In genomic region chr7:156610130-156610529, GRCh38 we compare ENCODE assay signal across 20 cellular contexts. TPM values are rescaled to one million over a fixed set of nuclear protein-coding genes. Genes with fewer than 3 reads are reported as not detected.
DNase-seq lines count a peak whose midpoint lies in the region; ATAC-seq, FAIRE-seq and TF ChIP-seq lines count a peak whose summit lies in the region.
"Had no signal": no experiment of that assay in that cellular context is flagged by ENCODE, and none has a peak within 500 bp of the region (broad histone marks: within the 10 kb centered on the region; RNA-seq: fewer than 3 reads in every experiment).

No MANE protein-coding gene starts in this region.

- H3K27ac ChIP-seq in HepG2 (ENCODE audit: extremely low read length, insufficient read depth, low read length) (peak overlapping the region; percentile 100), upper lobe of left lung (peak overlapping the region in 3 of 4 donors; percentile 35 to 79 (median 73))
- H3K27ac ChIP-seq: 22Rv1, A549, C4-2B had no signal

- H3K27me3 Mint-ChIP-seq in activated CD4-positive, alpha-beta T cell treated with anti-CD3 and anti-CD28 coated beads, Interleukin-2, amount 10 ng/mL, durations not matched to agents 24 days and 14 days: peaks cover 50% of the 10 kb centered on the region
- H3K27me3 Mint-ChIP-seq in progenitor cell of endocrine pancreas: no peaks in the 10 kb centered on the region
- peaks cover 51% of the 10 kb centered on the region for H3K27me3 Mint-ChIP-seq in activated CD8-positive, alpha-beta memory T cell treated with anti-CD3 and anti-CD28 coated beads, Interleukin-2, amount 10 ng/mL, durations not matched to agents 7 days and 5 days

- no peaks in the 10 kb centered on the region for H4K20me1 ChIP-seq in HepG2 (ENCODE audit: insufficient read depth, low read length)

- H3K36me3 ChIP-seq in HepG2 (replicated peaks in 1 of 2; ENCODE audit: control insufficient read depth in 1 of 2, insufficient read depth in 2 of 2, low read length in 2 of 2) (no peaks in the 10 kb centered on the region), upper lobe of left lung (no peaks in the 10 kb centered on the region)

- intact Hi-C loops in activated CD4-positive, alpha-beta T cell treated with anti-CD3 and anti-CD28 coated beads, Interleukin-2, amount 10 ng/mL, durations not matched to agents 24 days and 14 days (cut with micrococcal nuclease): loop anchor here (5.0 to 10.0 kb wide), 3 partner anchors 207 to 1405 kb away; no protein-coding TSS in a partner anchor
- intact Hi-C loops in HepG2 (cut with micrococcal nuclease; ENCODE audit: unreplicated experiment): no loop called here

- no peak for FAIRE-seq in HepG2 (lab: Jason Lieb, UNC)
- FAIRE-seq: A549, HTR-8/SVneo had no signal

- H3K4me3 ChIP-seq in HepG2 (replicated peaks in 1 of 3; ENCODE audit: insufficient read depth in 1 of 3, low read depth in 2 of 3, low read length in 3 of 3) (peak overlapping the region in 1 of 3 experiments; percentile 33; a peak in 1 of 6 replicates), upper lobe of left lung (no peak overlapping the region)
- H3K4me3 ChIP-seq: A549 had no signal

- H3K27me3 ChIP-seq in HepG2 (ENCODE audit: control insufficient read depth in 1 of 2, insufficient read depth in 2 of 2, low read length in 2 of 2): no peaks in the 10 kb centered on the region
- H3K27me3 ChIP-seq in upper lobe of left lung: no peaks in the 10 kb centered on the region

- no peak for TF ChIP-seq RAD21 in HepG2 (CRISPR knock-in tag; IDR thresholded peaks at IDR 0.05)

- TF ChIP-seq POLR2A in HepG2 (IDR thresholded peaks at IDR 0.05; ENCODE audit: insufficient read depth in 1 of 2, low read depth in 2 of 2, low read length in 2 of 2) (no peak), upper lobe of left lung (IDR thresholded peaks at IDR 0.05) (no peak)

- H3K9me3 Mint-ChIP-seq in activated CD4-positive, alpha-beta T cell treated with anti-CD3 and anti-CD28 coated beads, Interleukin-2, amount 10 ng/mL, durations not matched to agents 24 days and 14 days: peaks cover 4% of the 10 kb centered on the region
- H3K9me3 Mint-ChIP-seq in progenitor cell of endocrine pancreas (ENCODE audit: low read depth): no peaks in the 10 kb centered on the region
- H3K9me3 Mint-ChIP-seq in activated CD8-positive, alpha-beta memory T cell treated with anti-CD3 and anti-CD28 coated beads, Interleukin-2, amount 10 ng/mL, durations not matched to agents 7 days and 5 days (ENCODE audit: low read depth): no peaks in the 10 kb centered on the region
- H3K9me3 Mint-ChIP-seq: CD4-positive, alpha-beta T cell; HFFc6 had no signal

- CTCF ChIA-PET in HepG2 (lab: Yijun Ruan, JAX; ENCODE audit: low intra/inter-chr PET ratio, low total read pairs): no interaction called here
- CTCF ChIA-PET in activated CD8-positive, alpha-beta memory T cell treated with anti-CD3 and anti-CD28 coated beads, Interleukin-2, amount 10 ng/mL, durations not matched to agents 7 days and 5 days (lab: Charles Lee): no interaction called here

- no peak overlapping the region for H3K27ac Mint-ChIP-seq in activated CD4-positive, alpha-beta T cell treated with anti-CD3 and anti-CD28 coated beads, Interleukin-2, amount 10 ng/mL, durations not matched to agents 24 days and 14 days
- peak overlapping the region; percentile 4 for H3K27ac Mint-ChIP-seq in progenitor cell of endocrine pancreas
- no peak overlapping the region for H3K27ac Mint-ChIP-seq in activated CD8-positive, alpha-beta memory T cell treated with anti-CD3 and anti-CD28 coated beads, Interleukin-2, amount 10 ng/mL, durations not matched to agents 7 days and 5 days
- H3K27ac Mint-ChIP-seq: CD4-positive, alpha-beta T cell; HFFc6 had no signal

- peak overlapping the region; percentile 68 for H3K9ac ChIP-seq in HepG2 (ENCODE audit: insufficient read depth, low read depth, low read length)

- H3K4me2 ChIP-seq in HepG2 (ENCODE audit: low read depth, low read length): no peak overlapping the region
- H3K4me2 ChIP-seq: A549 had no signal

- no peak for ATAC-seq in HepG2
- ATAC-seq in upper lobe of left lung (ENCODE audit: low FRiP score in 2 of 2): no peak
- ATAC-seq in activated CD8-positive, alpha-beta memory T cell treated with anti-CD3 and anti-CD28 coated beads, Interleukin-2, amount 10 ng/mL, durations not matched to agents 7 days and 5 days: no peak
- ATAC-seq: A549, HCT116 had no signal

- H3K4me1 ChIP-seq in HepG2 (ENCODE audit: insufficient read depth, low read length) (peaks cover 71% of the 10 kb centered on the region), upper lobe of left lung (peaks cover 17 to 26% (median 21%) of the 10 kb centered on the region in 4 donors)
- H3K4me1 ChIP-seq: A549 had no signal

- BruUV-seq in HepG2 (replicated peaks; lab: Mats Ljungman, UMichigan): no TSS peak

- no peaks in the 10 kb centered on the region for H3K79me2 ChIP-seq in HepG2 (ENCODE audit: insufficient read depth, low read length)

- in situ Hi-C loops in HepG2 (cut with HindIII; ENCODE audit: extremely low pct_ligation_motif_present, low pct_unique_long_range_greater_than_20kb): no loop called here

- H3K4me3 Mint-ChIP-seq in activated CD4-positive, alpha-beta T cell treated with anti-CD3 and anti-CD28 coated beads, Interleukin-2, amount 10 ng/mL, durations not matched to agents 24 days and 14 days: no peak overlapping the region
- no peak overlapping the region for H3K4me3 Mint-ChIP-seq in progenitor cell of endocrine pancreas (ENCODE audit: low read depth)
- no peak overlapping the region for H3K4me3 Mint-ChIP-seq in activated CD8-positive, alpha-beta memory T cell treated with anti-CD3 and anti-CD28 coated beads, Interleukin-2, amount 10 ng/mL, durations not matched to agents 7 days and 5 days
- H3K4me3 Mint-ChIP-seq: CD4-positive, alpha-beta T cell; HFFc6 had no signal

- TF ChIP-seq CTCF in HepG2 (CRISPR knock-in tag; IDR thresholded peaks at IDR 0.05) (no peak), progenitor cell of endocrine pancreas (IDR thresholded peaks at IDR 0.05; ENCODE audit: unreplicated experiment) (no peak), upper lobe of left lung (IDR thresholded peaks at IDR 0.05) (no peak)

- H3K9me3 ChIP-seq in HepG2 (ENCODE audit: low read length) (no peaks in the 10 kb centered on the region), upper lobe of left lung (no peaks in the 10 kb centered on the region)
- H3K9me3 ChIP-seq: A549 had no signal

- TF ChIP-seq EP300 in HepG2 (IDR thresholded peaks at IDR 0.05; ENCODE audit: low read depth in 2 of 2, low read length in 2 of 2): no peak
- no peak for TF ChIP-seq EP300 in HepG2 (CRISPR knock-in tag; IDR thresholded peaks at IDR 0.05; ENCODE audit: borderline replicate concordance)
- TF ChIP-seq EP300 in upper lobe of left lung (IDR thresholded peaks at IDR 0.05): no peak

- H3K4me1 Mint-ChIP-seq in activated CD4-positive, alpha-beta T cell treated with anti-CD3 and anti-CD28 coated beads, Interleukin-2, amount 10 ng/mL, durations not matched to agents 24 days and 14 days: peaks cover 34% of the 10 kb centered on the region
- H3K4me1 Mint-ChIP-seq in progenitor cell of endocrine pancreas (ENCODE audit: low read depth): peaks cover 54% of the 10 kb centered on the region
- H3K4me1 Mint-ChIP-seq in activated CD8-positive, alpha-beta memory T cell treated with anti-CD3 and anti-CD28 coated beads, Interleukin-2, amount 10 ng/mL, durations not matched to agents 7 days and 5 days: peaks cover 28% of the 10 kb centered on the region

- no peak overlapping the region for H2AFZ ChIP-seq in HepG2 (ENCODE audit: low read length)

- WGBS in HepG2 (ENCODE audit: low lambda C conversion rate): 89% methylated on average over 11 of the region's 11 CpGs
- 73 to 75% methylated on average over 11 of the region's 11 CpGs for WGBS in upper lobe of left lung, 2 donors

- POLR2A ChIA-PET in HepG2 (lab: Yijun Ruan, JAX): interaction anchor here (1.4 to 2.6 kb wide), 2 partner anchors 9 to 83 kb away, joined by 12 to 16 read pairs; no protein-coding TSS in a partner anchor

- peaks cover 5% of the 10 kb centered on the region for H3K36me3 Mint-ChIP-seq in activated CD4-positive, alpha-beta T cell treated with anti-CD3 and anti-CD28 coated beads, Interleukin-2, amount 10 ng/mL, durations not matched to agents 24 days and 14 days (ENCODE audit: low read depth)
- peaks cover 1% of the 10 kb centered on the region for H3K36me3 Mint-ChIP-seq in progenitor cell of endocrine pancreas (ENCODE audit: insufficient read depth)
- H3K36me3 Mint-ChIP-seq in activated CD8-positive, alpha-beta memory T cell treated with anti-CD3 and anti-CD28 coated beads, Interleukin-2, amount 10 ng/mL, durations not matched to agents 7 days and 5 days: peaks cover 3% of the 10 kb centered on the region

- peak; percentile 44 for DNase-seq in activated CD4-positive, alpha-beta T cell treated with anti-CD3 and anti-CD28 coated beads, Interleukin-2, amount 10 ng/mL, durations not matched to agents 24 days and 14 days
- DNase-seq in activated CD4-positive, alpha-beta T cell treated with anti-CD3 and anti-CD28 coated beads for 1 hour: no peak
- no peak for DNase-seq in HepG2 (ENCODE audit: low spot score)
- no peak for DNase-seq in progenitor cell of endocrine pancreas (ENCODE audit: low spot score, unreplicated experiment)
- no peak for DNase-seq in upper lobe of left lung
- DNase-seq in activated CD8-positive, alpha-beta memory T cell treated with anti-CD3 and anti-CD28 coated beads, Interleukin-2, amount 10 ng/mL, durations not matched to agents 7 days and 5 days: no peak
- no peak for DNase-seq in NCI-H146 (lab: John Stamatoyannopoulos, UW)
- DNase-seq in NCI-H82 (lab: John Stamatoyannopoulos, UW): no peak
- DNase-seq: AML-193; Calu3; CD4-positive, alpha-beta T cell; GF-D8; GOT3; H7; HFFc6 had no signal

RNA-seq across cellular contexts. Expression of gene RNF32, which starts 30.4 kb away (rescaled TPM):
- 2.3 and 2.4 TPM in 2 replicates for total RNA-seq in activated CD4-positive, alpha-beta T cell treated with anti-CD3 and anti-CD28 coated beads, Interleukin-2, amount 10 ng/mL, durations not matched to agents 24 days and 14 days
- total RNA-seq in HepG2 (2016; rRNA removed; fragmentation: Illumina TruSeq; extraction: Trizol) (not detected in 2 replicates), progenitor cell of endocrine pancreas (1.6 and 2.8 TPM in 2 replicates), upper lobe of left lung (1 to 10 TPM in 5 of 6 donors, not detected in 1; 1.1 to 4.0 (median 2.6) TPM)
- total RNA-seq in HepG2 (2016; cell fraction: cytosol; rRNA removed; fragmentation: Illumina TruSeq; extraction: Trizol; ENCODE audit: low read depth): not detected in 2 replicates
- total RNA-seq in HepG2 (2016; cell fraction: insoluble cytoplasmic fraction; rRNA removed; fragmentation: Illumina TruSeq; extraction: Trizol): not detected in 2 replicates
- total RNA-seq in HepG2 (2016; cell fraction: membrane; rRNA removed; fragmentation: Illumina TruSeq; extraction: Trizol): not detected in 2 replicates
- total RNA-seq in HepG2 (2016; cell fraction: nucleus; rRNA removed; fragmentation: Illumina TruSeq; extraction: Trizol): not detected in 2 replicates
- not detected in 2 replicates for polyA plus RNA-seq in HepG2 (2011; rRNA removed)
- polyA plus RNA-seq in HepG2 (2011; cell fraction: cytosol; rRNA removed): not detected in 2 replicates
- not detected in 2 replicates for polyA plus RNA-seq in HepG2 (2011; cell fraction: nucleus; rRNA removed)
- polyA plus RNA-seq in HepG2 (2012): 1.0 and 1.6 TPM in 2 replicates
- polyA plus RNA-seq in HepG2 (2016; cell fraction: cytosol; fragmentation: Illumina TruSeq; extraction: Trizol; ENCODE audit: low read depth): not detected in 2 replicates
- not detected in 2 replicates for polyA plus RNA-seq in HepG2 (2016; cell fraction: insoluble cytoplasmic fraction; fragmentation: Illumina TruSeq; extraction: Trizol; ENCODE audit: low read depth)
- not detected in 2 replicates for polyA plus RNA-seq in HepG2 (2016; cell fraction: membrane; fragmentation: Illumina TruSeq; extraction: Trizol; ENCODE audit: low read depth)
- polyA plus RNA-seq in HepG2 (2016; cell fraction: nucleus; fragmentation: Illumina TruSeq; extraction: Trizol; ENCODE audit: insufficient read depth, low read depth): not detected in 2 replicates
- polyA minus RNA-seq in HepG2 (2011; rRNA and poly(A)+ RNA removed; ENCODE audit: low replicate concordance): not detected in 2 replicates
- polyA minus RNA-seq in HepG2 (2011; cell fraction: cytosol; rRNA and poly(A)+ RNA removed): not detected in 2 replicates
- not detected in 2 replicates for polyA minus RNA-seq in HepG2 (2011; cell fraction: nucleus; rRNA and poly(A)+ RNA removed)
- 1 to 10 TPM; 2.0 to 2.9 TPM for total RNA-seq in activated CD8-positive, alpha-beta memory T cell treated with anti-CD3 and anti-CD28 coated beads, Interleukin-2, amount 10 ng/mL, durations not matched to agents 7 days and 5 days
